In genomic region chr3:98945006-98945626, GRCh38 we compare ENCODE assay signal across 23 cellular contexts. TPM values are rescaled to one million over a fixed set of nuclear protein-coding genes. Genes with fewer than 3 reads are reported as not detected.
DNase-seq lines count a peak whose midpoint lies in the region; ATAC-seq, FAIRE-seq and TF ChIP-seq lines count a peak whose summit lies in the region.
"Had no signal": no experiment of that assay in that cellular context is flagged by ENCODE, and none has a peak within 500 bp of the region (broad histone marks: within the 10 kb centered on the region; RNA-seq: fewer than 3 reads in every experiment).

No MANE protein-coding gene starts in this region.

- CTCF ChIA-PET in PC-3 (lab: Charles Lee): no interaction called here

- no peaks in the 10 kb centered on the region for H3K36me3 ChIP-seq in PC-3 (ENCODE audit: low read depth, low read length)
- H3K36me3 ChIP-seq in bronchial epithelial cell (ENCODE audit: control insufficient read depth, insufficient read depth, low read length): no peaks in the 10 kb centered on the region
- no peaks in the 10 kb centered on the region for H3K36me3 ChIP-seq in lung (ENCODE audit: control insufficient read depth in 2 of 2, insufficient read depth in 2 of 2, low read length in 2 of 2)
- no peaks in the 10 kb centered on the region for H3K36me3 ChIP-seq in pancreas
- no peaks in the 10 kb centered on the region for H3K36me3 ChIP-seq in SJCRH30
- H3K36me3 ChIP-seq: colonic mucosa, tibial artery had no signal

- no peak overlapping the region for H3K4me2 ChIP-seq in PC-3 (ENCODE audit: low read length)

- TF ChIP-seq CTCF in PC-3 (conservative IDR thresholded peaks at IDR 0.05; ENCODE audit: low read depth, low read length) (no peak), bronchial epithelial cell (IDR thresholded peaks at IDR 0.05; ENCODE audit: insufficient read depth, low read length, severe bottlenecking) (no peak), lung (IDR thresholded peaks at IDR 0.05; ENCODE audit: control extremely low read depth, extremely low read depth) (no peak), pancreas (IDR thresholded peaks at IDR 0.05) (no peak)

- H2AFZ ChIP-seq in PC-3 (ENCODE audit: low read length): peak overlapping the region; percentile 60

- H3K9ac ChIP-seq in PC-3 (ENCODE audit: low read length): no peak overlapping the region

- POLR2A ChIA-PET in PC-3 (lab: Charles Lee; ENCODE audit: unreplicated experiment): interaction anchor here (0.5 to 0.6 kb wide), 2 partner anchors 43 to 422 kb away, joined by 6 to 13 read pairs; no protein-coding TSS in a partner anchor

- H3K79me2 ChIP-seq in PC-3 (ENCODE audit: low read length): no peaks in the 10 kb centered on the region

- 77 to 83% methylated on average over 1 of the region's 1 CpG for WGBS in lung, 2 donors
- 86 to 93% methylated on average over 1 of the region's 1 CpG for whole genome bisulfite sequencing in pancreas, 2 donors

- H3K27ac ChIP-seq in PC-3 (ENCODE audit: low read length) (no peak overlapping the region), lung (ENCODE audit: low read depth in 1 of 2, low read length in 1 of 2) (no peak overlapping the region), pancreas (no peak overlapping the region), SJCRH30 (no peak overlapping the region)
- H3K27ac ChIP-seq: colonic mucosa, tibial artery had no signal

- H3K27me3 ChIP-seq in PC-3 (ENCODE audit: low read length) (no peaks in the 10 kb centered on the region), bronchial epithelial cell (ENCODE audit: control insufficient read depth, insufficient read depth, low read length) (no peaks in the 10 kb centered on the region), lung (ENCODE audit: control insufficient read depth, insufficient read depth) (no peaks in the 10 kb centered on the region), pancreas (no peaks in the 10 kb centered on the region), SJCRH30 (no peaks in the 10 kb centered on the region)
- H3K27me3 ChIP-seq: colonic mucosa, tibial artery had no signal

- no peaks in the 10 kb centered on the region for H4K20me1 ChIP-seq in PC-3 (ENCODE audit: low read length)

- BruUV-seq in PC-3 (replicated peaks; lab: Mats Ljungman, UMichigan): no TSS peak

- H3K9me3 ChIP-seq in PC-3 (ENCODE audit: low read length) (no peaks in the 10 kb centered on the region), lung (ENCODE audit: control insufficient read depth in 2 of 2, insufficient read depth in 1 of 2, low read length in 1 of 2) (no peaks in the 10 kb centered on the region), pancreas (no peaks in the 10 kb centered on the region), SJCRH30 (replicated peaks) (no peaks in the 10 kb centered on the region)
- H3K9me3 ChIP-seq: colonic mucosa, mucosa of descending colon had no signal

- no peaks in the 10 kb centered on the region for H3F3A ChIP-seq in PC-3 (ENCODE audit: low read length, unreplicated experiment)

- ATAC-seq in PC-3 (peak; percentile 29; the same call in 1 of the 2 replicates), lung (ENCODE audit: insufficient read depth, low FRiP score) (peak; percentile 41), pancreas (no peak)
- ATAC-seq: CD8-positive, alpha-beta T cell; mucosa of descending colon had no signal

- H3K9me2 ChIP-seq in PC-3 (replicated peaks; ENCODE audit: low read length): no peaks in the 10 kb centered on the region

- FAIRE-seq in bronchial epithelial cell (lab: Jason Lieb, UNC): no peak
- FAIRE-seq in pancreas (lab: Jason Lieb, UNC): no peak

- H3K4me1 ChIP-seq in PC-3 (ENCODE audit: insufficient read depth, low read length) (peaks cover 9% of the 10 kb centered on the region; the same call in 1 of the 2 replicates), lung (ENCODE audit: control insufficient read depth in 2 of 2, insufficient read depth in 2 of 2, low read length in 2 of 2) (no peaks in the 10 kb centered on the region), pancreas (no peaks in the 10 kb centered on the region), SJCRH30 (no peaks in the 10 kb centered on the region)
- H3K4me1 ChIP-seq: colonic mucosa, tibial artery had no signal

- DNase-seq in EH (ENCODE audit: low read depth) (peak; percentile 49), PC-3 (peak; percentile 31), bronchial epithelial cell (ENCODE audit: low read depth) (peak; percentile 26), lung (ENCODE audit: low spot score) (no peak), pancreas (no peak), AML-193 (lab: John Stamatoyannopoulos, UW) (no peak), SJCRH30 (no peak)
- DNase-seq in activated CD8-positive, alpha-beta memory T cell treated with anti-CD3 and anti-CD28 coated beads, Interleukin-2, amount 50 U/mL, for 4 hours: no peak
- DNase-seq: activated CD4-positive, alpha-beta T cell treated with anti-CD3 and anti-CD28 coated beads, Interleukin-2, amount 50 U/mL, for 4 hours; activated effector memory CD4-positive, alpha-beta T cell treated with Interleukin-2 at 50 U/mL for 16 hours; activated naive CD8-positive, alpha-beta T cell treated with anti-CD3 and anti-CD28 coated beads, Interleukin-2, amount 10 ng/mL, durations not matched to agents 7 days and 5 days; CD8-positive, alpha-beta T cell; colonic mucosa; endodermal cell; GOT3; immature natural killer cell; Kasumi-1; mucosa of descending colon; NCI-H187 treated with DMSO at 0.1 percent for 48 hours; NCI-H774; SIG-M5; stimulated activated naive CD4-positive, alpha-beta T cell; tibial artery had no signal

- intact Hi-C loops in PC-3 (cut with micrococcal nuclease) (no loop called here), pancreas (cut with DNase I) (no loop called here)

- H3K4me3 ChIP-seq in PC-3 (ENCODE audit: low read length) (no peak overlapping the region), bronchial epithelial cell (ENCODE audit: low read depth, low read length) (no peak overlapping the region), lung (no peak overlapping the region), pancreas (no peak overlapping the region), SJCRH30 (no peak overlapping the region)
- H3K4me3 ChIP-seq: colonic mucosa, mucosa of descending colon, tibial artery had no signal

RNA-seq across cellular contexts. Expression of gene DCBLD2, which starts 43.6 kb away (rescaled TPM):
- total RNA-seq in PC-3 (2014; rRNA removed) (265 and 307 TPM in 2 replicates), bronchial epithelial cell (80.1 and 96.1 TPM in 2 replicates), lung (10 to 100 TPM; 28.0 to 83.8 TPM), pancreas (10 to 100 TPM in 2 of 6 donors, 1 to 10 TPM in 4; 4.5 to 12.9 (median 7.7) TPM)
- polyA plus RNA-seq in lung (1 to 10 TPM; 7.1 to 9.0 TPM), pancreas (1 to 10 TPM; 2.2 to 4.6 TPM)
- total RNA-seq in SJCRH30 (2014; rRNA removed; shearing (Covaris generic)): 56.6 and 61.3 TPM in 2 replicates

Comparison
In these comparisons a context has a peak if more than half of its experiments do, and no peak if none do; other contexts are left out.
1. DNase-seq: peak in EH (single experiment), PC-3 (single experiment) and bronchial epithelial cell (single experiment); none in lung (single experiment), activated CD8-positive, alpha-beta memory T cell treated with anti-CD3 and anti-CD28 coated beads, Interleukin-2, amount 50 U/mL, for 4 hours (single experiment), pancreas (0 of 6), AML-193 (0 of 2) and SJCRH30 (0 of 2).
2. ATAC-seq: peak in PC-3 (single experiment) and lung (single experiment); none in pancreas (0 of 4).